Comparison of ENCODE assay signal across 9 cellular contexts in genomic region chr7:128266891-128267839, GRCh38. TPM values are rescaled to one million over a fixed set of nuclear protein-coding genes. Genes with fewer than 3 reads are reported as not detected.
DNase-seq lines count a peak whose midpoint lies in the region; ATAC-seq, FAIRE-seq and TF ChIP-seq lines count a peak whose summit lies in the region.
"Had no signal": no experiment of that assay in that cellular context is flagged by ENCODE, and none has a peak within 500 bp of the region (broad histone marks: within the 10 kb centered on the region; RNA-seq: fewer than 3 reads in every experiment).

No MANE protein-coding gene starts in this region.

- in situ Hi-C loops in brain microvascular endothelial cell (cut with HindIII; ENCODE audit: low pct_ligation_motif_present, low sequenced_read_pairs) = no loop called here

- TF ChIP-seq CTCF in AG09309 (IDR thresholded peaks at IDR 0.05; ENCODE audit: control insufficient read depth, insufficient read depth, low read depth, low read length, missing control alignments) = peak; percentile 19
- TF ChIP-seq CTCF in brain microvascular endothelial cell (IDR thresholded peaks at IDR 0.05; ENCODE audit: low read depth, low read length, missing control alignments) = peak; percentile 21

- H3K36me3 ChIP-seq in brain microvascular endothelial cell (replicated peaks) = no peaks in the 10 kb centered on the region
- H3K36me3 ChIP-seq in small intestine (ENCODE audit: control insufficient read depth in 2 of 2, insufficient read depth in 2 of 2, low read length in 2 of 2) = no peaks in the 10 kb centered on the region

- H3K4me3 ChIP-seq in AG09309 (ENCODE audit: control insufficient read depth, low read depth, low read length) (no peak overlapping the region; the same call in none of the 2 replicates), brain microvascular endothelial cell (ENCODE audit: low read depth, low read length) (peak overlapping the region; percentile 37), small intestine (ENCODE audit: low read depth in 1 of 2, low read length in 2 of 2) (no peak overlapping the region)

- DNase-seq in AG09309 (ENCODE audit: low read depth) (peak; percentile 29), NCI-H1417 (lab: John Stamatoyannopoulos, UW) (peak in 2 of 3 experiments; percentile 53 to 79), brain microvascular endothelial cell (peak; percentile 20), iPS-NIHi7 (ENCODE audit: extremely low spot score) (peak; percentile 78), small intestine (peak; percentile 58), erythroblast (lab: John Stamatoyannopoulos, UW) (no peak)

- ATAC-seq in HG03108 (IDR thresholded peaks at IDR 0.05; ENCODE audit: unreplicated experiment) = no peak
- no peak for ATAC-seq in GM18520 (IDR thresholded peaks at IDR 0.05; ENCODE audit: unreplicated experiment)

- H3K4me1 ChIP-seq in small intestine (ENCODE audit: control insufficient read depth in 2 of 2, insufficient read depth in 1 of 2, low read depth in 1 of 2, low read length in 1 of 2) = peaks cover 0 to 4% of the 10 kb centered on the region in 2 donors

- H3K9me3 ChIP-seq in small intestine (ENCODE audit: control insufficient read depth, low read depth) = no peaks in the 10 kb centered on the region

- peaks cover 30% of the 10 kb centered on the region for H3K27me3 ChIP-seq in brain microvascular endothelial cell (replicated peaks)
- peaks cover 3 to 10% of the 10 kb centered on the region in 2 donors for H3K27me3 ChIP-seq in small intestine (ENCODE audit: control insufficient read depth in 2 of 2, insufficient read depth in 2 of 2, low read length in 2 of 2)

- no peak overlapping the region for H3K27ac ChIP-seq in brain microvascular endothelial cell
- no peak overlapping the region for H3K27ac ChIP-seq in small intestine (ENCODE audit: low read depth in 1 of 2, low read length in 1 of 2)

- FAIRE-seq in small intestine (lab: Jason Lieb, UNC) = no peak
- FAIRE-seq: G401.6 had no signal

- no peak for TF ChIP-seq POLR2A in erythroblast (IDR thresholded peaks at IDR 0.05; ENCODE audit: low read length)

- WGBS in small intestine, 3 donors = 34 to 39% (median 36%) methylated on average over 19 of the region's 19 CpGs

RNA-seq across cellular contexts. Expression of gene LEP, which starts 26.1 kb away (rescaled TPM):
- polyA plus RNA-seq in small intestine = under 1 TPM in 1 of 3 donors, not detected in 2; 0.25 TPM

Comparison
In these comparisons a context has a peak if more than half of its experiments do, and no peak if none do; other contexts are left out.
1. DNase-seq: peak in AG09309 (single experiment), NCI-H1417 (2 of 3), brain microvascular endothelial cell (single experiment), iPS-NIHi7 (single experiment) and small intestine (single experiment); none in erythroblast (0 of 2).